ENCODE assay signal across 8 cellular contexts in genomic region chr17:8138672-8139371, GRCh38. TPM values are rescaled to one million over a fixed set of nuclear protein-coding genes. Genes with fewer than 3 reads are reported as not detected.
DNase-seq lines count a peak whose midpoint lies in the region; ATAC-seq, FAIRE-seq and TF ChIP-seq lines count a peak whose summit lies in the region.

No MANE protein-coding gene starts in this region.

- TF ChIP-seq CTCF in Loucy (conservative IDR thresholded peaks at IDR 0.05; ENCODE audit: low read length) (peak; percentile 85), RWPE2 (IDR thresholded peaks at IDR 0.05; ENCODE audit: poor library complexity, severe bottlenecking) (peak; percentile 96), fibroblast of villous mesenchyme (IDR thresholded peaks at IDR 0.05; ENCODE audit: insufficient read depth, low read depth, low read length) (peak; percentile 89), neural crest cell (conservative IDR thresholded peaks at IDR 0.05) (peak; percentile 94)

- H3K27ac Mint-ChIP-seq in neural crest cell (ENCODE audit: unreplicated experiment), result no peak overlapping the region

- peaks cover 2% of the 10 kb centered on the region; the same call in 1 of the 2 replicates for H3K4me1 ChIP-seq in ES-I3 (ENCODE audit: insufficient read depth, low read length)
- H3K4me1 ChIP-seq in Loucy (ENCODE audit: insufficient read depth, low read length, poor library complexity, severe bottlenecking), result peaks cover 16% of the 10 kb centered on the region
- peaks cover 2% of the 10 kb centered on the region for H3K4me1 ChIP-seq in RWPE2 (ENCODE audit: insufficient read depth, poor library complexity, severe bottlenecking)
- peaks cover 16% of the 10 kb centered on the region for H3K4me1 ChIP-seq in stomach smooth muscle (ENCODE audit: control insufficient read depth, insufficient read depth, low read length)

- DNase-seq in H54 (ENCODE audit: insufficient read length, low spot score) (no peak), RWPE2 (ENCODE audit: low spot score) (peak; percentile 91), fibroblast of villous mesenchyme (ENCODE audit: low read depth) (peak; percentile 98), neural crest cell (ENCODE audit: low read depth, low spot score) (peak; percentile 99)
- DNase-seq in activated effector memory CD4-positive, alpha-beta T cell treated with anti-CD3 and anti-CD28 coated beads, Interleukin-2, amount 50 U/mL, for 16 hours, result peak; percentile 98

- H3K4me2 ChIP-seq in Loucy (ENCODE audit: low read depth, low read length, poor library complexity, severe bottlenecking), result peak overlapping the region; percentile 97

- H3K36me3 Mint-ChIP-seq in neural crest cell (ENCODE audit: low read depth), result no peaks in the 10 kb centered on the region

- peaks cover 3% of the 10 kb centered on the region for H3K4me1 Mint-ChIP-seq in neural crest cell

- no peaks in the 10 kb centered on the region for H3K9me3 Mint-ChIP-seq in neural crest cell

- H3K9ac ChIP-seq in ES-I3 (ENCODE audit: low read depth, low read length) (peak overlapping the region; percentile 75), Loucy (ENCODE audit: low read depth, low read length, poor library complexity, severe bottlenecking) (peak overlapping the region; percentile 80), stomach smooth muscle (ENCODE audit: low read length in 2 of 2) (peak overlapping the region; percentile 65 to 71)

- peak; percentile 85 for ATAC-seq in RWPE2 (ENCODE audit: low read depth)

- TF ChIP-seq POLR2A in H54 (IDR thresholded peaks at IDR 0.05; ENCODE audit: low read depth, low read length), result peak; percentile 44; the same call in 1 of the 2 replicates

- H3K27ac ChIP-seq in RWPE2 (ENCODE audit: poor library complexity, severe bottlenecking), result peak overlapping the region; percentile 66
- peak overlapping the region; percentile 86 for H3K27ac ChIP-seq in stomach smooth muscle (ENCODE audit: low read length)

- H3K9me3 ChIP-seq in ES-I3 (ENCODE audit: control insufficient read depth, insufficient read depth, low read length) (no peaks in the 10 kb centered on the region), Loucy (ENCODE audit: insufficient read depth, low read depth, low read length) (no peaks in the 10 kb centered on the region), RWPE2 (ENCODE audit: severe bottlenecking) (no peaks in the 10 kb centered on the region), stomach smooth muscle (ENCODE audit: control insufficient read depth in 2 of 2, low read length in 2 of 2) (no peaks in the 10 kb centered on the region)

- H3K27me3 Mint-ChIP-seq in neural crest cell (ENCODE audit: low read depth), result peaks cover 3% of the 10 kb centered on the region

- H3K27me3 ChIP-seq in Loucy (ENCODE audit: insufficient read depth, low read length, poor library complexity, severe bottlenecking), result no peaks in the 10 kb centered on the region
- no peaks in the 10 kb centered on the region for H3K27me3 ChIP-seq in RWPE2 (ENCODE audit: insufficient read depth, poor library complexity, severe bottlenecking)
- H3K27me3 ChIP-seq in stomach smooth muscle (ENCODE audit: control insufficient read depth in 1 of 2, insufficient read depth in 2 of 2, low read length in 2 of 2), result no peaks in the 10 kb centered on the region

- H3K4me3 ChIP-seq in Loucy (ENCODE audit: low read length, poor library complexity, severe bottlenecking) (peak overlapping the region; percentile 77), RWPE2 (ENCODE audit: severe bottlenecking) (peak overlapping the region; percentile 30), fibroblast of villous mesenchyme (ENCODE audit: low read depth, low read length) (peak overlapping the region; percentile 50), stomach smooth muscle (ENCODE audit: low read length in 2 of 2) (peak overlapping the region; percentile 48 to 63)

- peak overlapping the region; percentile 92 for H2AFZ ChIP-seq in Loucy (ENCODE audit: low read length)

- no peaks in the 10 kb centered on the region for H3K36me3 ChIP-seq in ES-I3 (ENCODE audit: insufficient read depth, low read length)
- H3K36me3 ChIP-seq in Loucy (ENCODE audit: insufficient read depth, low read length), result peaks cover 17% of the 10 kb centered on the region; the same call in 1 of the 2 replicates
- H3K36me3 ChIP-seq in RWPE2 (ENCODE audit: low read depth), result peaks cover 42% of the 10 kb centered on the region
- H3K36me3 ChIP-seq in stomach smooth muscle (ENCODE audit: control insufficient read depth in 2 of 2, insufficient read depth in 2 of 2, low read length in 2 of 2), result peaks cover 38 to 43% of the 10 kb centered on the region in 2 donors

- no peaks in the 10 kb centered on the region for H3K79me2 ChIP-seq in Loucy (ENCODE audit: insufficient read depth, low read length)

- peaks cover 5% of the 10 kb centered on the region; the same call in 1 of the 2 replicates for H3F3A ChIP-seq in Loucy (ENCODE audit: low read depth)

- H3K9me2 ChIP-seq in Loucy (replicated peaks; ENCODE audit: low read depth, low read length), result no peaks in the 10 kb centered on the region

- peak; percentile 88 for FAIRE-seq in H54 (lab: Jason Lieb, UNC)

- no peak overlapping the region for H3K4me3 Mint-ChIP-seq in neural crest cell

- H4K20me1 ChIP-seq in Loucy (ENCODE audit: insufficient read depth, low read length, poor library complexity, severe bottlenecking), result no peaks in the 10 kb centered on the region

RNA-seq across cellular contexts. Expression of gene PER1, which starts 13.4 kb away (rescaled TPM):
- total RNA-seq in fibroblast of villous mesenchyme (5.5 and 12.5 TPM in 2 replicates), neural crest cell (38.3 and 51.6 TPM in 2 replicates)

RNA-seq across cellular contexts. Expression of gene HES7, which starts 14.9 kb away (rescaled TPM):
- total RNA-seq in fibroblast of villous mesenchyme, result not detected in 2 replicates
- 0.41 and 0.56 TPM in 2 replicates for total RNA-seq in neural crest cell

RNA-seq across cellular contexts. Expression of gene ALOXE3, which starts 20.5 kb away (rescaled TPM):
- total RNA-seq in fibroblast of villous mesenchyme (not detected in 2 replicates), neural crest cell (0.09 TPM in 1 of 2 replicates, not detected in the other)

RNA-seq across cellular contexts. Expression of gene VAMP2, which starts 23.9 kb away (rescaled TPM):
- 5.6 and 6.1 TPM in 2 replicates for total RNA-seq in fibroblast of villous mesenchyme
- 47.2 and 49.7 TPM in 2 replicates for total RNA-seq in neural crest cell

RNA-seq across cellular contexts. Expression of gene TMEM107, which starts 37.4 kb away (rescaled TPM):
- total RNA-seq in fibroblast of villous mesenchyme, result 15.5 and 23.7 TPM in 2 replicates
- 41.4 and 45.7 TPM in 2 replicates for total RNA-seq in neural crest cell
